25 cellular contexts compared by ENCODE assay signal in genomic region chr12:51403744-51404143, GRCh38. TPM values are rescaled to one million over a fixed set of nuclear protein-coding genes. Genes with fewer than 3 reads are reported as not detected.
DNase-seq lines count a peak whose midpoint lies in the region; ATAC-seq and TF ChIP-seq lines count a peak whose summit lies in the region.
"Had no signal": no experiment of that assay in that cellular context is flagged by ENCODE, and none has a peak within 500 bp of the region (broad histone marks: within the 10 kb centered on the region; RNA-seq: fewer than 3 reads in every experiment).

No MANE protein-coding gene starts in this region.

- H3K4me1 Mint-ChIP-seq in T-helper 17 cell (peaks cover 3% of the 10 kb centered on the region), mesothelial cell of epicardium (peaks cover 27% of the 10 kb centered on the region)

- H3K27me3 ChIP-seq in left lung (peaks cover 0 to 4% of the 10 kb centered on the region in 2 donors), testis (no peaks in the 10 kb centered on the region)
- H3K27me3 ChIP-seq: breast epithelium, pancreas, SJCRH30 had no signal

- no peak overlapping the region for H3K4me3 ChIP-seq in left lung
- no peak overlapping the region for H3K4me3 ChIP-seq in testis
- H3K4me3 ChIP-seq: breast epithelium, pancreas, SJCRH30 had no signal

- TF ChIP-seq CTCF in left lung (IDR thresholded peaks at IDR 0.05), result no peak
- no peak for TF ChIP-seq CTCF in testis (IDR thresholded peaks at IDR 0.05)
- TF ChIP-seq CTCF in mesothelial cell of epicardium (IDR thresholded peaks at IDR 0.05; ENCODE audit: unreplicated experiment), result no peak

- ATAC-seq in Right ventricle myocardium inferior (peak; percentile 48), left lung (peak; percentile 79), T-helper 17 cell (no peak)
- ATAC-seq: naive thymus-derived CD8-positive, alpha-beta T cell had no signal

- WGBS in testis, 2 donors, result 83 to 86% methylated on average over 3 of the region's 3 CpGs

- H3K27me3 Mint-ChIP-seq in T-helper 17 cell, result no peaks in the 10 kb centered on the region
- no peaks in the 10 kb centered on the region for H3K27me3 Mint-ChIP-seq in mesothelial cell of epicardium (ENCODE audit: low read depth)
- H3K27me3 Mint-ChIP-seq: naive thymus-derived CD8-positive, alpha-beta T cell had no signal

- peaks cover 0 to 7% of the 10 kb centered on the region in 2 donors for H3K4me1 ChIP-seq in left lung
- no peaks in the 10 kb centered on the region for H3K4me1 ChIP-seq in testis
- H3K4me1 ChIP-seq: breast epithelium, pancreas, SJCRH30 had no signal

- H3K36me3 ChIP-seq in left lung (no peaks in the 10 kb centered on the region), testis (ENCODE audit: low read depth, missing control alignments) (no peaks in the 10 kb centered on the region)
- H3K36me3 ChIP-seq: breast epithelium, pancreas, SJCRH30 had no signal

- H3K36me3 Mint-ChIP-seq in T-helper 17 cell (ENCODE audit: low read depth) (peaks cover 2% of the 10 kb centered on the region), mesothelial cell of epicardium (no peaks in the 10 kb centered on the region)
- H3K36me3 Mint-ChIP-seq: naive thymus-derived CD8-positive, alpha-beta T cell had no signal

- H3K27ac ChIP-seq in left lung (no peak overlapping the region), testis (no peak overlapping the region)
- H3K27ac ChIP-seq: 22Rv1, breast epithelium, pancreas, SJCRH30 had no signal

- intact Hi-C loops in Right ventricle myocardium inferior (cut with DNase I), result no loop called here
- intact Hi-C loops in cardiac septum (cut with DNase I), result no loop called here
- intact Hi-C loops in left lung (cut with DNase I), result no loop called here
- intact Hi-C loops in testis (cut with DNase I; ENCODE audit: low total_unique reads), result no loop called here

- H3K4me3 Mint-ChIP-seq in T-helper 17 cell (no peak overlapping the region), mesothelial cell of epicardium (no peak overlapping the region)
- H3K4me3 Mint-ChIP-seq: naive thymus-derived CD8-positive, alpha-beta T cell had no signal

- DNase-seq in Right ventricle myocardium inferior (ENCODE audit: missing footprints) (no peak), cardiac septum (ENCODE audit: low spot score) (no peak), SIG-M5 treated with dmso at 0.1 percent for 504 hours (lab: John Stamatoyannopoulos, UW; ENCODE audit: unreplicated experiment) (peak; percentile 88), left lung (peak; percentile 79 to 81), testis (peak; percentile 21), T-helper 17 cell (no peak), mesothelial cell of epicardium (ENCODE audit: low spot score in 2 of 2, unreplicated experiment in 2 of 2) (no peak)
- no peak for DNase-seq in stimulated activated naive CD4-positive, alpha-beta T cell treated with Interleukin-2 at 50 U/mL for 16 hours (lab: John Stamatoyannopoulos, UW)
- DNase-seq: dermis blood vessel endothelial cell; foreskin melanocyte; MM.1S; naive thymus-derived CD8-positive, alpha-beta T cell; NCI-H2029; NCI-H510A; pancreas; SJCRH30; stimulated activated CD4-positive, alpha-beta T cell treated with anti-CD3 and anti-CD28 coated beads, Interleukin-4, amount 100 ng/mL, for 4 hours had no signal

- H3K9me3 Mint-ChIP-seq in mesothelial cell of epicardium, result no peaks in the 10 kb centered on the region
- H3K9me3 Mint-ChIP-seq: activated T-helper 2 cell treated with anti-CD3 and anti-CD28 coated beads, Interferon-gamma antibody, Interleukin-2, Interleukin-4, amounts not matched to agents 10 μg/mL and 5 μg/mL and 100 μg/mL, durations not matched to agents 14 hours and 24 hours and 36 hours; naive thymus-derived CD8-positive, alpha-beta T cell had no signal

- no peak for TF ChIP-seq POLR2A in testis (IDR thresholded peaks at IDR 0.05)

- no peaks in the 10 kb centered on the region for H3K9me3 ChIP-seq in left lung
- no peaks in the 10 kb centered on the region for H3K9me3 ChIP-seq in testis
- no peaks in the 10 kb centered on the region for H3K9me3 ChIP-seq in T-helper 17 cell (ENCODE audit: control insufficient read depth, low read length, poor library complexity, severe bottlenecking)
- H3K9me3 ChIP-seq: breast epithelium, pancreas, SJCRH30 had no signal

- H3K27ac Mint-ChIP-seq in T-helper 17 cell, result no peak overlapping the region
- no peak overlapping the region for H3K27ac Mint-ChIP-seq in mesothelial cell of epicardium
- H3K27ac Mint-ChIP-seq: activated T-helper 2 cell treated with anti-CD3 and anti-CD28 coated beads, Interferon-gamma antibody, Interleukin-2, Interleukin-4, amounts not matched to agents 10 μg/mL and 5 μg/mL and 100 μg/mL, durations not matched to agents 14 hours and 24 hours and 36 hours had no signal

RNA-seq across cellular contexts. Expression of gene GALNT6, which starts 12.5 kb away (rescaled TPM):
- total RNA-seq in Right ventricle myocardium inferior (1.7 TPM), cardiac septum (0.65 TPM), left lung (10 to 100 TPM in 1 of 2 donors, 1 to 10 TPM in 1; 7.6 to 21.8 TPM), testis (1 to 10 TPM; 1.7 to 2.8 TPM), T-helper 17 cell (10 to 100 TPM in 1 of 2 donors, 1 to 10 TPM in 1; 7.0 to 12.6 TPM), mesothelial cell of epicardium (12.8 to 14.3 TPM (median 13.8 TPM) in 3 replicates)
- polyA plus RNA-seq in testis (ENCODE audit: insufficient read depth, low read depth, low replicate concordance), result 2.8 TPM

RNA-seq across cellular contexts. Expression of gene SLC4A8, which starts 20.9 kb away (rescaled TPM):
- 0.08 TPM for total RNA-seq in Right ventricle myocardium inferior
- total RNA-seq in cardiac septum, result 0.86 TPM
- 1 to 10 TPM; 1.7 to 3.9 TPM for total RNA-seq in left lung
- 10 to 100 TPM; 63.7 to 78.6 TPM for total RNA-seq in testis
- polyA plus RNA-seq in testis (ENCODE audit: insufficient read depth, low read depth, low replicate concordance), result 52.7 TPM
- 1 to 10 TPM in 1 of 2 donors, under 1 TPM in 1; 0.83 to 1.6 TPM for total RNA-seq in T-helper 17 cell
- total RNA-seq in mesothelial cell of epicardium, result 17.5 to 21.2 TPM (median 17.6 TPM) in 3 replicates

RNA-seq across cellular contexts. Expression of gene CELA1, which starts 57.3 kb away (rescaled TPM):
- total RNA-seq in Right ventricle myocardium inferior, result not detected
- total RNA-seq in cardiac septum, result not detected
- total RNA-seq in left lung, result not detected
- total RNA-seq in testis, result under 1 TPM in 1 of 2 donors, not detected in 1; 0.50 TPM
- polyA plus RNA-seq in testis (ENCODE audit: insufficient read depth, low read depth, low replicate concordance), result not detected
- total RNA-seq in T-helper 17 cell, result under 1 TPM in 1 of 2 donors, not detected in 1; 0.50 TPM
- total RNA-seq in mesothelial cell of epicardium, result not detected in 3 replicates
- total RNA-seq: activated T-helper 2 cell treated with anti-CD3 and anti-CD28 coated beads, Interferon-gamma antibody, Interleukin-2, Interleukin-4, amounts not matched to agents 10 μg/mL and 5 μg/mL and 100 μg/mL, durations not matched to agents 14 hours and 24 hours and 36 hours; breast epithelium; dermis blood vessel endothelial cell; epithelial cell of proximal tubule; liver; OCI-LY7; pancreas; SJCRH30; skeletal muscle tissue; temporal lobe had no signal
- polyA plus RNA-seq: liver, pancreas had no signal

Comparison
In these comparisons a context has a peak if more than half of its experiments do, and no peak if none do; other contexts are left out.
1. DNase-seq: peak in SIG-M5 treated with dmso at 0.1 percent for 504 hours (single experiment), left lung (2 of 2) and testis (single experiment); none in Right ventricle myocardium inferior (single experiment), cardiac septum (single experiment), T-helper 17 cell (0 of 3), stimulated activated naive CD4-positive, alpha-beta T cell treated with Interleukin-2 at 50 U/mL for 16 hours (single experiment) and mesothelial cell of epicardium (0 of 2).